18 cellular contexts compared by ENCODE assay signal in genomic region chr1:23589506-23589872, GRCh38. TPM values are rescaled to one million over a fixed set of nuclear protein-coding genes. Genes with fewer than 3 reads are reported as not detected.
DNase-seq lines count a peak whose midpoint lies in the region; TF ChIP-seq lines count a peak whose summit lies in the region.
"Had no signal": no experiment of that assay in that cellular context is flagged by ENCODE, and none has a peak within 500 bp of the region (broad histone marks: within the 10 kb centered on the region; RNA-seq: fewer than 3 reads in every experiment).

No MANE protein-coding gene starts in this region.

- H3K36me3 ChIP-seq in OCI-LY1 (ENCODE audit: insufficient read depth, low read length) (no peaks in the 10 kb centered on the region), mammary epithelial cell (ENCODE audit: insufficient read depth, low read length) (no peaks in the 10 kb centered on the region), smooth muscle cell (ENCODE audit: low read depth) (no peaks in the 10 kb centered on the region)
- H3K36me3 ChIP-seq: ovary, SJSA1 had no signal

- CTCF ChIA-PET in mammary epithelial cell (lab: Charles Lee; ENCODE audit: low non-redundant PET) = no interaction called here

- H2AFZ ChIP-seq in OCI-LY1 (ENCODE audit: low read length) = no peak overlapping the region
- H2AFZ ChIP-seq in mammary epithelial cell (ENCODE audit: low read depth, low read length) = no peak overlapping the region
- no peak overlapping the region for H2AFZ ChIP-seq in smooth muscle cell (ENCODE audit: low read depth)

- H3K9me2 ChIP-seq in OCI-LY1 (ENCODE audit: low read depth, low read length) = no peaks in the 10 kb centered on the region

- H3K4me1 ChIP-seq in OCI-LY1 (ENCODE audit: insufficient read depth, low read length, severe bottlenecking) (peaks cover 63% of the 10 kb centered on the region), mammary epithelial cell (ENCODE audit: insufficient read depth, low read length) (peaks cover 66% of the 10 kb centered on the region), smooth muscle cell (ENCODE audit: low read depth) (peaks cover 22% of the 10 kb centered on the region)

- intact Hi-C loops in mammary epithelial cell (cut with micrococcal nuclease) = no loop called here

- H3K27ac ChIP-seq in OCI-LY1 (ENCODE audit: low read depth, low read length, poor library complexity, severe bottlenecking) = peak overlapping the region; percentile 99
- H3K27ac ChIP-seq in mammary epithelial cell (ENCODE audit: insufficient read depth, low read depth, low read length) = peak overlapping the region; percentile 53
- peak overlapping the region; percentile 97 for H3K27ac ChIP-seq in smooth muscle cell (ENCODE audit: low read depth)
- H3K27ac ChIP-seq: ovary, SJSA1 had no signal

- H3K27me3 ChIP-seq in OCI-LY1 (ENCODE audit: insufficient read depth, low read length) (no peaks in the 10 kb centered on the region), mammary epithelial cell (ENCODE audit: insufficient read depth, low read length) (no peaks in the 10 kb centered on the region), smooth muscle cell (ENCODE audit: low read depth) (no peaks in the 10 kb centered on the region)
- H3K27me3 ChIP-seq: ovary, SJSA1 had no signal

- in situ Hi-C loops in mammary epithelial cell (cut with MboI; ENCODE audit: low sequenced_read_pairs in 2 of 2) = no loop called here

- H3K9me3 ChIP-seq in OCI-LY1 (ENCODE audit: low read length) = no peaks in the 10 kb centered on the region
- H3K9me3 ChIP-seq in mammary epithelial cell (replicated peaks; ENCODE audit: insufficient read depth, low read length) = no peaks in the 10 kb centered on the region
- no peaks in the 10 kb centered on the region for H3K9me3 ChIP-seq in smooth muscle cell (replicated peaks; ENCODE audit: low read depth)
- H3K9me3 ChIP-seq: ovary, SJSA1 had no signal

- H3K4me3 ChIP-seq in GM12865 (ENCODE audit: low read depth, low read length) (no peak overlapping the region), OCI-LY1 (ENCODE audit: low read depth, low read length, poor library complexity, severe bottlenecking) (no peak overlapping the region), mammary epithelial cell (replicated peaks in 1 of 3; ENCODE audit: insufficient read depth in 1 of 3, low read depth in 2 of 3, low read length in 3 of 3) (no peak overlapping the region), smooth muscle cell (no peak overlapping the region)
- H3K4me3 ChIP-seq: ovary, SJSA1 had no signal

- 85% methylated on average over 5 of the region's 5 CpGs for WGBS in mammary epithelial cell (ENCODE audit: low coverage, missing lambda C conversion rate)
- 14% methylated on average over 5 of the region's 5 CpGs for WGBS in smooth muscle cell (ENCODE audit: low lambda C conversion rate)

- H4K20me1 ChIP-seq in OCI-LY1 (ENCODE audit: insufficient read depth, low read length) (no peaks in the 10 kb centered on the region), mammary epithelial cell (ENCODE audit: insufficient read depth, low read length) (no peaks in the 10 kb centered on the region), smooth muscle cell (ENCODE audit: low read depth) (no peaks in the 10 kb centered on the region)

- TF ChIP-seq CTCF in GM12865 (IDR thresholded peaks at IDR 0.05; ENCODE audit: insufficient read depth, low read depth, low read length, missing control alignments) (no peak), OCI-LY1 (IDR thresholded peaks at IDR 0.05; ENCODE audit: low read length) (no peak), mammary epithelial cell (conservative IDR thresholded peaks at IDR 0.05 in 1 of 2, IDR thresholded peaks at IDR 0.05 in 1 of 2; ENCODE audit: extremely low read depth in 1 of 2, insufficient read depth in 1 of 2, low read depth in 1 of 2, low read length in 2 of 2) (no peak), smooth muscle cell (IDR thresholded peaks at IDR 0.05; ENCODE audit: borderline replicate concordance, insufficient read depth, poor library complexity, severe bottlenecking) (no peak)

- peak overlapping the region; percentile 12; the same call in 1 of the 2 replicates for H3K4me2 ChIP-seq in OCI-LY1 (ENCODE audit: low read length)
- peak overlapping the region; percentile 59 for H3K4me2 ChIP-seq in mammary epithelial cell (ENCODE audit: insufficient read depth, low read depth, low read length)
- H3K4me2 ChIP-seq in smooth muscle cell = peak overlapping the region; percentile 14

- DNase-seq in GM12865 (ENCODE audit: low read depth) (peak; percentile 45), mammary epithelial cell (no peak), smooth muscle cell (lab: John Stamatoyannopoulos, UW; ENCODE audit: unreplicated experiment) (no peak), NCI-H2107 (lab: John Stamatoyannopoulos, UW) (no peak), NCI-H2029 treated with DMSO at 0.1 percent for 48 hours (lab: John Stamatoyannopoulos, UW) (no peak)
- DNase-seq in activated CD4-positive, CD25-positive, alpha-beta regulatory T cell treated with anti-CD3 and anti-CD28 coated beads, Interleukin-2, amount 50 U/mL, for 72 hours = no peak
- DNase-seq: activated CD4-positive, alpha-beta T cell treated with anti-CD3 and anti-CD28 coated beads for 1 hour; activated naive CD4-positive, alpha-beta T cell; cortex of kidney; foreskin melanocyte; GDM1; NCI-H1092 treated with DMSO at 0.1 percent for 48 hours; NCI-H526; ovary; PC-3; T1000 had no signal

- H3K79me2 ChIP-seq in OCI-LY1 (ENCODE audit: insufficient read depth, low read length) (no peaks in the 10 kb centered on the region), mammary epithelial cell (ENCODE audit: insufficient read depth, low read length) (no peaks in the 10 kb centered on the region), smooth muscle cell (ENCODE audit: low read depth) (no peaks in the 10 kb centered on the region)

- peaks cover 32% of the 10 kb centered on the region for H3F3A ChIP-seq in OCI-LY1 (ENCODE audit: insufficient read depth, low read length)
- peaks cover 37% of the 10 kb centered on the region for H3F3A ChIP-seq in smooth muscle cell (ENCODE audit: low read depth)

- BruUV-seq in mammary epithelial cell (replicated peaks; lab: Mats Ljungman, UMichigan) = no TSS peak

- dilution Hi-C loops in mammary epithelial cell (cut with HindIII; ENCODE audit: low sequenced_read_pairs) = no loop called here

- H3K9ac ChIP-seq in OCI-LY1 (ENCODE audit: low read length) (peak overlapping the region; percentile 22), mammary epithelial cell (ENCODE audit: insufficient read depth, low read length) (no peak overlapping the region), smooth muscle cell (ENCODE audit: low read depth) (no peak overlapping the region)

RNA-seq across cellular contexts. Expression of gene ID3, which starts 30.2 kb away (rescaled TPM):
- total RNA-seq in mammary epithelial cell (10 to 100 TPM; 53.6 to 53.8 TPM), smooth muscle cell (629 and 752 TPM in 2 replicates)
- polyA plus RNA-seq in mammary epithelial cell (31.7 TPM), smooth muscle cell (929 and 1,018 TPM in 2 replicates)
- 22.4 TPM for polyA minus RNA-seq in mammary epithelial cell

RNA-seq across cellular contexts. Expression of gene E2F2, which starts 58.5 kb away (rescaled TPM):
- 1 to 10 TPM in 1 of 2 donors, under 1 TPM in 1; 0.17 to 2.2 TPM for total RNA-seq in mammary epithelial cell
- 0.44 TPM for polyA plus RNA-seq in mammary epithelial cell
- 3.1 TPM for polyA minus RNA-seq in mammary epithelial cell
- total RNA-seq in smooth muscle cell = 0.63 and 1.2 TPM in 2 replicates
- polyA plus RNA-seq in smooth muscle cell = 1.4 and 2.1 TPM in 2 replicates

Comparison
In these comparisons a context has a peak if more than half of its experiments do, and no peak if none do; other contexts are left out.
1. RNA of gene ID3, which starts 30.2 kb away (total RNA-seq): 629 to 752 TPM in smooth muscle cell; 53.6 to 53.8 TPM in mammary epithelial cell; every median in the first group is over 10 times any median in the second.
2. Peak in every context shown above with its lines, with median percentiles within 50 percentile points of each other: H3K27ac ChIP-seq and H3K4me2 ChIP-seq.